ENCODE assay signal across 8 cellular contexts in the genomic region with DNA sequence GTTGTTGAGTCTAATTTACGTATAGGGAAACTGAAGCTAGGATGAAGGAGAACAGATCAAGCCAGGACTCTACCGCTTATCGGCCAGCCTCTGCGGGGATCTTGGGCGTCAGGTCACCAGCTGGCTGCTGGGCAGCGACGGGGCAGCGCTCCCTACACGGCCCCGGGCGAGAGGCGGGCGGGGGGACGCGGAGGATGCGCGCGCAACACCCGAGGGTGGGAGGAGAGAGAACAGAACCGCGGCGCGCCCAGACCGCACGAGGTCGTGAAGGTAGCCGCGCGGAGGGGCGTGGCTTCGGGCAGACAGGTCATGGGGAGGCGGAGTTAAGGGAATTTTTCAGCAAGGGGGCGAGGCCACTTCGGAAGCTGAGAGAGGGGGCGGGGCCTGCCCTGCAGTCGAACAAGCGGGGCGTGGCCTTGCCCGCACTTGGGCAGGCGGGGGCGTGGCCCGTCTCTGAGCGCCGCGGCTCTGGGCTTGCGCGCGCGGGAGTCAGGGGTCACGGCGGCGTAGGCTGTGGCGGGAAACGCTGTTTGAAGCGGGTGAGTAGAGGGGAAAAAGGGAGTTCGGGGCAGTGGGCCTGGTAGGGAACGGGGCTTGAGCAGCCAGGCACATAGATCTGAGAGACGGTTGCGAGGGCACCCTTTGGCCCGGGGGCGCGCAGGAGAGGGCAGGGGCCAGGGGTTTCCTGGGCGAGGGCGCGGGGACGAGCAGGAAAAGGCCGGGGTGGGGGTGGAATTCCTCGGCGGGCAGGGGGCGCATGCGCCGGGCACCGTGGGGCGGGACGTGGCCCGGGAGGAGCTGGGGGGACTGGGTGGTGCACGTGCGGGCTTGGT.
DNase-seq lines count a peak whose midpoint lies in the region; ATAC-seq lines count a peak whose summit lies in the region.

A gene (plus strand): TSS at position 496 of the 833 bp plus-strand sequence. CDS start 14,505 bp downstream, outside the sequence.

- ATAC-seq in GM19023 (IDR thresholded peaks at IDR 0.05; ENCODE audit: unreplicated experiment) (peak; percentile 91), HG03280 (IDR thresholded peaks at IDR 0.05; ENCODE audit: unreplicated experiment) (peak; percentile 81)

- DNase-seq in AG08395 (ENCODE audit: low spot score) (peak; percentile 99), NCI-H345 treated with DMSO at 0.1 percent for 48 hours (lab: John Stamatoyannopoulos, UW; ENCODE audit: unreplicated experiment) (peak; percentile 93), inferior parietal cortex (ENCODE audit: extremely low spot score) (peak; percentile 90)
- DNase-seq in activated CD4-positive, CD25-positive, alpha-beta regulatory T cell (lab: John Stamatoyannopoulos, UW): peak; percentile 96 to 99 (median 98)
- peak; percentile 100 for DNase-seq in central memory CD4-positive, alpha-beta T cell
- peak; percentile 97 to 99 for DNase-seq in stimulated activated CD4-positive, alpha-beta T cell treated with anti-CD3 and anti-CD28 coated beads, Interleukin-12 subunit alpha, Interleukin-12 subunit beta, amount 100 ng/mL, for 24 hours (ENCODE audit: low read depth in 2 of 2)

Comparison
In these comparisons a context has a peak if more than half of its experiments do, and no peak if none do; other contexts are left out.
1. Peak in every context shown above with its lines: DNase-seq and ATAC-seq.